ENCODE assay signal across 12 cellular contexts in genomic region chr13:87851395-87851794, GRCh38.
DNase-seq lines count a peak whose midpoint lies in the region; ATAC-seq and TF ChIP-seq lines count a peak whose summit lies in the region.
"Had no signal": no experiment of that assay in that cellular context is flagged by ENCODE, and none has a peak within 500 bp of the region (broad histone marks: within the 10 kb centered on the region; RNA-seq: fewer than 3 reads in every experiment).

No MANE protein-coding gene starts in this region.

- H2AFZ ChIP-seq in Karpas-422 (ENCODE audit: low read length), result peak overlapping the region; percentile 54

- H3K4me3 ChIP-seq in Karpas-422 (ENCODE audit: low read length), result no peak overlapping the region

- no peak overlapping the region for H3K27ac ChIP-seq in Karpas-422 (ENCODE audit: low read length)
- peak overlapping the region; percentile 8 for H3K27ac ChIP-seq in caudate nucleus (ENCODE audit: low read depth, low read length)
- H3K27ac ChIP-seq: C4-2B had no signal

- no peaks in the 10 kb centered on the region for H3K79me2 ChIP-seq in Karpas-422 (ENCODE audit: low read length)

- no peak for DNase-seq in Karpas-422
- no peak for DNase-seq in caudate nucleus (lab: John Stamatoyannopoulos, UW)
- peak; percentile 53 for DNase-seq in middle frontal gyrus (ENCODE audit: extremely low spot score, low spot score)
- peak; percentile 65 for DNase-seq in superior temporal gyrus (ENCODE audit: extremely low spot score)
- DNase-seq in globus pallidus (ENCODE audit: low spot score), result no peak
- DNase-seq in stimulated activated CD4-positive, alpha-beta T cell treated with anti-CD3 and anti-CD28 coated beads, Interleukin-2, amount 100 ng/mL, for 24 hours, result no peak
- DNase-seq: BE2C; CD4-positive, alpha-beta memory T cell; DMS79; HCEC 1CT had no signal

- no peaks in the 10 kb centered on the region for H3K36me3 ChIP-seq in Karpas-422 (ENCODE audit: insufficient read depth, low read length)
- H3K36me3 ChIP-seq: BE2C had no signal

- H3K9me2 ChIP-seq in Karpas-422 (replicated peaks; ENCODE audit: insufficient read depth, low read length), result no peaks in the 10 kb centered on the region

- ATAC-seq in SK-N-SH treated with all-trans-retinoic acid at 6 μM for 48 hours, result no peak

- H3K9me3 ChIP-seq in Karpas-422 (ENCODE audit: low read length), result no peaks in the 10 kb centered on the region
- H3K9me3 ChIP-seq: BE2C had no signal

- no peaks in the 10 kb centered on the region for H3K27me3 ChIP-seq in Karpas-422 (ENCODE audit: low read length)
- H3K27me3 ChIP-seq: BE2C had no signal

- H3K4me1 ChIP-seq in Karpas-422 (ENCODE audit: low read length), result no peaks in the 10 kb centered on the region; the same call in 1 of the 2 replicates
- H3K4me1 ChIP-seq: BE2C had no signal

- no peak overlapping the region for H3K9ac ChIP-seq in Karpas-422 (ENCODE audit: low read length)

- H3K4me2 ChIP-seq in Karpas-422 (ENCODE audit: low read depth, low read length, poor library complexity, severe bottlenecking), result no peak overlapping the region

- H4K20me1 ChIP-seq in Karpas-422 (ENCODE audit: insufficient read depth, low read depth, low read length), result no peaks in the 10 kb centered on the region

TF ChIP-seq in SK-N-SH treated with all-trans-retinoic acid at 6 μM for 48 hours, 23 proteins besides CTCF, POLR2A, EP300 and RAD21:
- TF ChIP-seq ZNF565 (CRISPR knock-in tag; conservative IDR thresholded peaks at IDR 0.05; ENCODE audit: low read depth) (no peak), POU6F1 (CRISPR knock-in tag; IDR thresholded peaks at IDR 0.05; ENCODE audit: borderline replicate concordance, low read depth) (no peak), CREB5 (CRISPR knock-in tag; IDR thresholded peaks at IDR 0.05; ENCODE audit: low read depth) (no peak), ISL1 (CRISPR knock-in tag; IDR thresholded peaks at IDR 0.05) (no peak), TCF4 (CRISPR knock-in tag; IDR thresholded peaks at IDR 0.05; ENCODE audit: borderline replicate concordance) (no peak), BACH2 (CRISPR knock-in tag; IDR thresholded peaks at IDR 0.05; ENCODE audit: borderline replicate concordance) (no peak), ZFP30 (CRISPR knock-in tag; IDR thresholded peaks at IDR 0.05) (no peak), CSDC2 (CRISPR knock-in tag; IDR thresholded peaks at IDR 0.05) (no peak), TOX (CRISPR knock-in tag; IDR thresholded peaks at IDR 0.05; ENCODE audit: borderline replicate concordance) (no peak), OSR1 (CRISPR knock-in tag; IDR thresholded peaks at IDR 0.05) (no peak), CSRNP3 (CRISPR knock-in tag; IDR thresholded peaks at IDR 0.05) (no peak), PATZ1 (CRISPR knock-in tag; IDR thresholded peaks at IDR 0.05; ENCODE audit: borderline replicate concordance) (no peak), TSHZ2 (CRISPR knock-in tag; IDR thresholded peaks at IDR 0.05) (no peak), RARB (CRISPR knock-in tag; IDR thresholded peaks at IDR 0.05) (no peak), PPARA (CRISPR knock-in tag; IDR thresholded peaks at IDR 0.05; ENCODE audit: borderline replicate concordance) (no peak), SNAI2 (CRISPR knock-in tag; IDR thresholded peaks at IDR 0.05) (no peak), ESRRG (CRISPR knock-in tag; IDR thresholded peaks at IDR 0.05) (no peak), GLIS3 (CRISPR knock-in tag; IDR thresholded peaks at IDR 0.05) (no peak)

Comparison
In these comparisons a context has a peak if more than half of its experiments do, and no peak if none do; other contexts are left out.
1. DNase-seq: peak in middle frontal gyrus (single experiment) and superior temporal gyrus (single experiment); none in Karpas-422 (single experiment), caudate nucleus (0 of 61), globus pallidus (single experiment) and stimulated activated CD4-positive, alpha-beta T cell treated with anti-CD3 and anti-CD28 coated beads, Interleukin-2, amount 100 ng/mL, for 24 hours (0 of 2).